Comparison of ENCODE assay signal across 8 cellular contexts in the genomic region with DNA sequence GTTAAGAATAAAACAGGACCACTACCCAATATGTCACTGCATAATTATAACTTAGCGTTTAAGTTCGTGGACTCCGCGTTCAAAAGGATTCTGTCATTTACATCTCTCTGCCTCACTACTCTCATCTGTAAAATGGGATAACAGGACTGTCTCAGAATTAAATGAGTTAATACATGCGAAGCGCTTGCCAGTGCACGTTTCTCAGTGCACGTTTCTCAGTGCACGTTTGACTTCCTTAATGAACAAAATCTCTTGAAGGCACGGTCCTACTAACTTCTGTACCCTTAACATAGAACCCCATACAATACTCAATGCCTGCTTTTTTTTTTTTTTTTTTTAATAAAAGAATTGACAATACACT. TPM values are rescaled to one million over a fixed set of nuclear protein-coding genes. Genes with fewer than 3 reads are reported as not detected.
DNase-seq lines count a peak whose midpoint lies in the region; ATAC-seq, FAIRE-seq and TF ChIP-seq lines count a peak whose summit lies in the region.

No MANE protein-coding gene starts in this region.

- TF ChIP-seq CTCF in bronchial epithelial cell (IDR thresholded peaks at IDR 0.05; ENCODE audit: insufficient read depth, low read length, severe bottlenecking) (no peak), GM13976 (IDR thresholded peaks at IDR 0.05; ENCODE audit: borderline replicate concordance, control extremely low read depth, extremely low read depth, insufficient read depth, missing control alignments) (no peak), GM20000 (IDR thresholded peaks at IDR 0.05; ENCODE audit: extremely low read depth, missing control alignments) (no peak)

- FAIRE-seq in bronchial epithelial cell (lab: Jason Lieb, UNC): no peak

- H3K4me1 ChIP-seq in ES-I3 (ENCODE audit: insufficient read depth, low read length): 0 out of 2 replicates have a peak, but pooled peaks cover 8% of the 10 kb centered on the region

- no peaks in the 10 kb centered on the region for H3K27me3 ChIP-seq in bronchial epithelial cell (ENCODE audit: control insufficient read depth, insufficient read depth, low read length)

- peaks cover 9% of the 10 kb centered on the region for H3K9me3 ChIP-seq in ES-I3 (ENCODE audit: control insufficient read depth, insufficient read depth, low read length)

- in situ Hi-C loops in GM13976 (cut with MboI; ENCODE audit: low sequenced_read_pairs, unreplicated experiment): no loop called here

- peak overlapping the region; percentile 73 for H3K4me3 ChIP-seq in bronchial epithelial cell (ENCODE audit: low read depth, low read length)

- ATAC-seq in GM21515 (IDR thresholded peaks at IDR 0.05; ENCODE audit: unreplicated experiment): peak; percentile 16

- H3K9ac ChIP-seq in ES-I3 (ENCODE audit: low read depth, low read length): peak overlapping the region; percentile 85

- peak; percentile 64 for DNase-seq in LHCN-M2 (ENCODE audit: low read depth)
- peak; percentile 39 for DNase-seq in bronchial epithelial cell (ENCODE audit: low read depth)
- DNase-seq in midbrain (lab: John Stamatoyannopoulos, UW): peak; percentile 61
- no peak for DNase-seq in GM13976 (ENCODE audit: low spot score)
- DNase-seq in GM20000 (ENCODE audit: low spot score): no peak
- no peak for DNase-seq in NCI-H226

- H3K36me3 ChIP-seq in ES-I3 (ENCODE audit: insufficient read depth, low read length) (peaks cover 9% of the 10 kb centered on the region; the same call in 1 of the 2 replicates), bronchial epithelial cell (ENCODE audit: control insufficient read depth, insufficient read depth, low read length) (no peaks in the 10 kb centered on the region)

RNA-seq across cellular contexts. Expression of gene RABL3, which starts 0.5 kb away (rescaled TPM):
- 23.9 and 31.1 TPM in 2 replicates for total RNA-seq in LHCN-M2 (2014; rRNA removed)
- 13.1 TPM for polyA plus RNA-seq in LHCN-M2 (2012)
- total RNA-seq in bronchial epithelial cell: 22.5 and 31.1 TPM in 2 replicates

RNA-seq across cellular contexts. Expression of gene GTF2E1, which starts 0.7 kb away (rescaled TPM):
- total RNA-seq in LHCN-M2 (2014; rRNA removed): 19.4 and 21.6 TPM in 2 replicates
- 6.8 TPM for polyA plus RNA-seq in LHCN-M2 (2012)
- total RNA-seq in bronchial epithelial cell: 22.4 TPM in 2 replicates

RNA-seq across cellular contexts. Expression of gene HGD, which starts 59.8 kb away (rescaled TPM):
- total RNA-seq in LHCN-M2 (2014; rRNA removed): 0.06 TPM in 2 replicates
- polyA plus RNA-seq in LHCN-M2 (2012): not detected
- total RNA-seq in bronchial epithelial cell: under 0.01 and 0.38 TPM in 2 replicates

Comparison
In these comparisons a context has a peak if more than half of its experiments do, and no peak if none do; other contexts are left out.
1. DNase-seq: peak in LHCN-M2 (single experiment), bronchial epithelial cell (single experiment) and midbrain (single experiment); none in GM13976 (single experiment), GM20000 (single experiment) and NCI-H226 (single experiment).